Comparison of ENCODE assay signal across 8 cellular contexts in the genomic region with DNA sequence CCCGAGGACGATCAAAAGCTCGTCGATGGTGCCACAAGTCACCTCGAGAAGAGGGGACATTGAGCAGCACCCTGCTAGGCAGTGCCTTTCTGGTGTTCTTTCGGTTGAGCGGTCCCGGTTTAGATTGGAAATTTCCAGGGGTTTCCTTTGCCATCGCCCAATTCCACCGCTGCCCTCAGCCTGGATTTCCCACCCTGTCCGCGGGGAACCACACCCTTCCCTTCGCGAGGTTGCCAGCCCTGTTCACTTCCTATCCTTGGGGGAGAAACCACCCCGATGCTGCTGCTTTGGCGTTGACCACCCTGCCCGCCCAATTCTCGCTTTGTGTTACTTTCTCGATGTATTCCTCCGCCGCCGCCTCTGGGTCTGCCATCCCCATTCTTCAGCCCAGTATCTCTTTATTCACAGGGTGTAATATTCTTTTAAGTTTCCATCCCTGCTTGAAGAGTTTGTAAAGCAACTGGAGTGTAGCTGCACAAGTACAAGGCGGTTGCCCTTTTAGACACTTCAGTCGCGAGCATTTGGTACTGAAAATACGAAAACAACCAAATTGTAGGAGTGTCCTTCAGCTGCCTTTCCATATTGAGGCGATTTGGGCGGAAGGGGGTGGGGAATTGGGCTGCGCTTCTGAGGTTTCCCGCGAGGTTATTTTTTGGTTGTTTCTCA. TPM values are rescaled to one million over a fixed set of nuclear protein-coding genes. Genes with fewer than 3 reads are reported as not detected.
A peak's percentile ranks its signal among the peaks of the same experiment; 100 is the strongest.
DNase-seq lines count a peak whose midpoint lies in the region; ATAC-seq and TF ChIP-seq lines count a peak whose summit lies in the region.

No MANE protein-coding gene starts in this region.

- H3F3A ChIP-seq in OCI-LY1 (ENCODE audit: insufficient read depth, low read length), result no peaks in the 10 kb centered on the region

- ATAC-seq in upper lobe of left lung (ENCODE audit: low FRiP score in 2 of 2), result peak; percentile 66 to 69

- peaks cover 56% of the 10 kb centered on the region for H3K79me2 ChIP-seq in ACC112 (ENCODE audit: control insufficient read depth, insufficient read depth, low read length, unreplicated experiment)
- peaks cover 61% of the 10 kb centered on the region for H3K79me2 ChIP-seq in OCI-LY1 (ENCODE audit: insufficient read depth, low read length)

- peak overlapping the region; percentile 66 for H3K27ac ChIP-seq in ACC112 (ENCODE audit: low read depth, low read length)
- H3K27ac ChIP-seq in OCI-LY1 (ENCODE audit: low read depth, low read length, poor library complexity, severe bottlenecking), result peak overlapping the region; percentile 85
- H3K27ac ChIP-seq in upper lobe of left lung, result peak overlapping the region; percentile 86 to 92 (median 89)

- peak overlapping the region; percentile 100 for H3K9ac ChIP-seq in OCI-LY1 (ENCODE audit: low read length)

- H3K4me3 ChIP-seq in ACC112 (ENCODE audit: low read depth, low read length), result peak overlapping the region; percentile 89
- H3K4me3 ChIP-seq in H7 (ENCODE audit: insufficient read depth, low read depth, low read length), result peak overlapping the region; percentile 87
- peak overlapping the region; percentile 98 for H3K4me3 ChIP-seq in OCI-LY1 (ENCODE audit: low read depth, low read length, poor library complexity, severe bottlenecking)
- H3K4me3 ChIP-seq in upper lobe of left lung, result peak overlapping the region; percentile 45 to 77 (median 65)

- H3K9me3 Mint-ChIP-seq in activated T-helper 2 cell treated with anti-CD3 and anti-CD28 coated beads, Interferon-gamma antibody, Interleukin-2, Interleukin-4, amounts not matched to agents 10 μg/mL and 5 μg/mL and 100 μg/mL, durations not matched to agents 14 hours and 24 hours and 36 hours, result peaks cover 7% of the 10 kb centered on the region
- peaks cover 7% of the 10 kb centered on the region for H3K9me3 Mint-ChIP-seq in nephron

- H3K36me3 Mint-ChIP-seq in activated T-helper 2 cell treated with anti-CD3 and anti-CD28 coated beads, Interferon-gamma antibody, Interleukin-2, Interleukin-4, amounts not matched to agents 10 μg/mL and 5 μg/mL and 100 μg/mL, durations not matched to agents 14 hours and 24 hours and 36 hours (ENCODE audit: low read depth), result peaks cover 50% of the 10 kb centered on the region
- peaks cover 7% of the 10 kb centered on the region for H3K36me3 Mint-ChIP-seq in nephron (ENCODE audit: low read depth)

- intact Hi-C loops in activated T-helper 2 cell treated with anti-CD3 and anti-CD28 coated beads, Interferon-gamma antibody, Interleukin-2, Interleukin-4, amounts not matched to agents 10 μg/mL and 5 μg/mL and 100 μg/mL, durations not matched to agents 14 hours and 24 hours and 36 hours (cut with micrococcal nuclease), result loop anchor here (2.0 to 10.0 kb wide), 5 partner anchors 17 to 432 kb away; partner anchors contain the start of gene NONO

- H3K9me2 ChIP-seq in OCI-LY1 (ENCODE audit: low read depth, low read length), result no peaks in the 10 kb centered on the region

- no peak for TF ChIP-seq CTCF in OCI-LY1 (IDR thresholded peaks at IDR 0.05; ENCODE audit: low read length)
- no peak for TF ChIP-seq CTCF in nephron (IDR thresholded peaks at IDR 0.05; ENCODE audit: unreplicated experiment in 3 of 3)
- TF ChIP-seq CTCF in upper lobe of left lung (IDR thresholded peaks at IDR 0.05), result no peak

- H3K27me3 Mint-ChIP-seq in activated T-helper 2 cell treated with anti-CD3 and anti-CD28 coated beads, Interferon-gamma antibody, Interleukin-2, Interleukin-4, amounts not matched to agents 10 μg/mL and 5 μg/mL and 100 μg/mL, durations not matched to agents 14 hours and 24 hours and 36 hours (ENCODE audit: low read depth), result no peaks in the 10 kb centered on the region
- no peaks in the 10 kb centered on the region for H3K27me3 Mint-ChIP-seq in nephron (ENCODE audit: low read depth)

- DNase-seq in H7, result no peak
- DNase-seq in activated T-helper 2 cell treated with anti-CD3 and anti-CD28 coated beads, Interferon-gamma antibody, Interleukin-2, Interleukin-4, amounts not matched to agents 10 μg/mL and 5 μg/mL and 100 μg/mL, durations not matched to agents 14 hours and 24 hours and 36 hours (ENCODE audit: low spot score), result peak; percentile 57
- peak; percentile 53 for DNase-seq in fibroblast of peridontal ligament (ENCODE audit: extremely low read depth)
- DNase-seq in upper lobe of left lung, result peak in 1 of 2 donors; percentile 51
- no peak for DNase-seq in mesenteric fat pad (ENCODE audit: low spot score)

- TF ChIP-seq POLR2A in upper lobe of left lung (IDR thresholded peaks at IDR 0.05), result peak in 2 of 4 donors; percentile 11 to 48

- peaks cover 26% of the 10 kb centered on the region for H3K4me1 Mint-ChIP-seq in activated T-helper 2 cell treated with anti-CD3 and anti-CD28 coated beads, Interferon-gamma antibody, Interleukin-2, Interleukin-4, amounts not matched to agents 10 μg/mL and 5 μg/mL and 100 μg/mL, durations not matched to agents 14 hours and 24 hours and 36 hours (ENCODE audit: low read depth)
- peaks cover 21% of the 10 kb centered on the region for H3K4me1 Mint-ChIP-seq in nephron

- H3K4me2 ChIP-seq in OCI-LY1 (ENCODE audit: low read length), result peak overlapping the region; percentile 91

- WGBS in upper lobe of left lung, 2 donors, result 0 to 34% methylated on average over 17 to 31 of the region's 31 CpGs

- H4K20me1 ChIP-seq in OCI-LY1 (ENCODE audit: insufficient read depth, low read length), result no peaks in the 10 kb centered on the region

- peaks cover 22% of the 10 kb centered on the region for H3K4me1 ChIP-seq in ACC112 (ENCODE audit: control insufficient read depth, insufficient read depth, low read length, unreplicated experiment)
- peaks cover 36% of the 10 kb centered on the region for H3K4me1 ChIP-seq in OCI-LY1 (ENCODE audit: insufficient read depth, low read length, severe bottlenecking)
- H3K4me1 ChIP-seq in upper lobe of left lung, result peaks cover 3 to 14% (median 9%) of the 10 kb centered on the region in 4 donors

- H3K4me3 Mint-ChIP-seq in activated T-helper 2 cell treated with anti-CD3 and anti-CD28 coated beads, Interferon-gamma antibody, Interleukin-2, Interleukin-4, amounts not matched to agents 10 μg/mL and 5 μg/mL and 100 μg/mL, durations not matched to agents 14 hours and 24 hours and 36 hours (ENCODE audit: low read depth), result peak overlapping the region; percentile 99
- H3K4me3 Mint-ChIP-seq in nephron, result peak overlapping the region; percentile 98 to 99 (median 98)

- H3K27ac Mint-ChIP-seq in activated T-helper 2 cell treated with anti-CD3 and anti-CD28 coated beads, Interferon-gamma antibody, Interleukin-2, Interleukin-4, amounts not matched to agents 10 μg/mL and 5 μg/mL and 100 μg/mL, durations not matched to agents 14 hours and 24 hours and 36 hours, result peak overlapping the region; percentile 99
- peak overlapping the region; percentile 92 to 96 (median 95) for H3K27ac Mint-ChIP-seq in nephron

- no peaks in the 10 kb centered on the region for H3K9me3 ChIP-seq in OCI-LY1 (ENCODE audit: low read length)
- peaks cover 0 to 4% (median 0%) of the 10 kb centered on the region in 4 donors for H3K9me3 ChIP-seq in upper lobe of left lung

- TF ChIP-seq EP300 in upper lobe of left lung (IDR thresholded peaks at IDR 0.05), result no peak

- H3K36me3 ChIP-seq in ACC112 (ENCODE audit: insufficient read depth, low read length) (peaks cover 5% of the 10 kb centered on the region; the same call in 1 of the 2 replicates), H7 (replicated peaks; ENCODE audit: control insufficient read depth, insufficient read depth, low read length) (no peaks in the 10 kb centered on the region; the same call in 1 of the 2 replicates), OCI-LY1 (ENCODE audit: insufficient read depth, low read length) (peaks cover 43% of the 10 kb centered on the region), upper lobe of left lung (peaks cover 0 to 6% (median 0%) of the 10 kb centered on the region in 4 donors)

- H3K27me3 ChIP-seq in ACC112 (ENCODE audit: insufficient read depth, low read length), result no peaks in the 10 kb centered on the region
- H3K27me3 ChIP-seq in H7 (ENCODE audit: control insufficient read depth, insufficient read depth, low read length), result no peaks in the 10 kb centered on the region
- no peaks in the 10 kb centered on the region for H3K27me3 ChIP-seq in OCI-LY1 (ENCODE audit: insufficient read depth, low read length)
- H3K27me3 ChIP-seq in upper lobe of left lung, result no peaks in the 10 kb centered on the region

- no peak overlapping the region for H2AFZ ChIP-seq in ACC112 (ENCODE audit: low read length, unreplicated experiment)
- no peak overlapping the region for H2AFZ ChIP-seq in OCI-LY1 (ENCODE audit: low read length)

RNA-seq across cellular contexts. Expression of gene OGT, which starts 1.1 kb away (rescaled TPM):
- 74.9 and 88.1 TPM in 2 replicates for total RNA-seq in H7 (2014; rRNA removed; shearing (Covaris generic))
- 224 and 231 TPM in 2 replicates for total RNA-seq in activated T-helper 2 cell treated with anti-CD3 and anti-CD28 coated beads, Interferon-gamma antibody, Interleukin-2, Interleukin-4, amounts not matched to agents 10 μg/mL and 5 μg/mL and 100 μg/mL, durations not matched to agents 14 hours and 24 hours and 36 hours
- total RNA-seq in upper lobe of left lung, result 100 to 1,000 TPM in 5 of 6 donors, 10 to 100 TPM in 1; 88.3 to 315 (median 159) TPM
- total RNA-seq in mesenteric fat pad, result 99.4 TPM

RNA-seq across cellular contexts. Expression of gene GCNA, which starts 44.3 kb away (rescaled TPM):
- total RNA-seq in H7 (2014; rRNA removed; shearing (Covaris generic)), result 0.55 and 1.1 TPM in 2 replicates
- 3.4 and 3.5 TPM in 2 replicates for total RNA-seq in activated T-helper 2 cell treated with anti-CD3 and anti-CD28 coated beads, Interferon-gamma antibody, Interleukin-2, Interleukin-4, amounts not matched to agents 10 μg/mL and 5 μg/mL and 100 μg/mL, durations not matched to agents 14 hours and 24 hours and 36 hours
- total RNA-seq in upper lobe of left lung (1 to 10 TPM; 1.1 to 7.3 (median 2.9) TPM), mesenteric fat pad (1.3 TPM)

Comparison
In these comparisons a context has a peak if more than half of its experiments do, and no peak if none do; other contexts are left out.
1. DNase-seq: peak in activated T-helper 2 cell treated with anti-CD3 and anti-CD28 coated beads, Interferon-gamma antibody, Interleukin-2, Interleukin-4, amounts not matched to agents 10 μg/mL and 5 μg/mL and 100 μg/mL, durations not matched to agents 14 hours and 24 hours and 36 hours (single experiment) and fibroblast of peridontal ligament (single experiment); none in H7 (single experiment) and mesenteric fat pad (single experiment).
2. Peak in every context shown above with its lines, with median percentiles within 50 percentile points of each other: H3K27ac ChIP-seq and H3K4me3 ChIP-seq.